22 cellular contexts compared by ENCODE assay signal in genomic region chr2:72925328-72925943, GRCh38. TPM values are rescaled to one million over a fixed set of nuclear protein-coding genes. Genes with fewer than 3 reads are reported as not detected.
DNase-seq lines count a peak whose midpoint lies in the region; ATAC-seq and TF ChIP-seq lines count a peak whose summit lies in the region.
"Had no signal": no experiment of that assay in that cellular context is flagged by ENCODE, and none has a peak within 500 bp of the region (broad histone marks: within the 10 kb centered on the region; RNA-seq: fewer than 3 reads in every experiment).

No MANE protein-coding gene starts in this region.

- DNase-seq in ELF-1 (ENCODE audit: low read depth, low spot score), result peak; percentile 33
- DNase-seq in H9, result peak; percentile 46
- DNase-seq in glutamatergic neuron, result no peak
- DNase-seq in neuronal stem cell (ENCODE audit: low spot score), result no peak
- no peak for DNase-seq in activated CD4-positive, alpha-beta T cell treated with anti-CD3 and anti-CD28 coated beads for 48 hours
- no peak for DNase-seq in activated naive CD8-positive, alpha-beta T cell treated with anti-CD3 and anti-CD28 coated beads for 36 hours
- DNase-seq in sciatic nerve (ENCODE audit: low spot score), result no peak
- DNase-seq in activated T-cell treated with anti-CD3 and anti-CD28 coated beads, Interleukin-2, amount 50 U/mL, for 24 hours, result no peak
- DNase-seq: activated CD4-positive, alpha-beta T cell treated with anti-CD3 and anti-CD28 coated beads for 36 hours; activated naive CD4-positive, alpha-beta T cell treated with Interleukin-2 at 50 U/mL for 16 hours; anterior cingulate cortex; BE2C; EL; HFFc6; left ventricle myocardium inferior; NCI-H1436; NCI-H2171; NCI-H526 treated with DMSO at 0.1 percent for 48 hours; stimulated activated CD4-positive, alpha-beta T cell treated with anti-CD3 and anti-CD28 coated beads, Interleukin-12 subunit alpha, Interleukin-12 subunit beta, amount 100 ng/mL, for 4 hours had no signal

- H3K36me3 ChIP-seq in neuronal stem cell (replicated peaks in 1 of 2; ENCODE audit: control insufficient read depth in 2 of 2, insufficient read depth in 2 of 2, low read length in 2 of 2), result peaks cover 0 to 2% of the 10 kb centered on the region in 2 donors
- H3K36me3 ChIP-seq: BE2C, left ventricle myocardium inferior had no signal

- H3K4ac ChIP-seq in H9 (ENCODE audit: low read depth, low read length) (no peak overlapping the region), neuronal stem cell (ENCODE audit: low read length) (no peak overlapping the region)

- H3K27me3 Mint-ChIP-seq in H9 (ENCODE audit: low read depth), result no peaks in the 10 kb centered on the region
- H3K27me3 Mint-ChIP-seq in glutamatergic neuron (ENCODE audit: unreplicated experiment), result peaks cover 25% of the 10 kb centered on the region
- H3K27me3 Mint-ChIP-seq in activated naive CD8-positive, alpha-beta T cell treated with anti-CD3 and anti-CD28 coated beads for 36 hours, result peaks cover 39% of the 10 kb centered on the region
- peaks cover 49% of the 10 kb centered on the region for H3K27me3 Mint-ChIP-seq in activated T-cell treated with anti-CD3 and anti-CD28 coated beads, Interleukin-2, amount 50 U/mL, for 24 hours

- H3K14ac ChIP-seq in H9 (ENCODE audit: insufficient read depth, low read length) (no peak overlapping the region), neuronal stem cell (ENCODE audit: low read length) (no peak overlapping the region)

- H3K23ac ChIP-seq in H9 (ENCODE audit: insufficient read length, low read depth, low read length) (no peak overlapping the region), neuronal stem cell (ENCODE audit: low read depth, low read length, poor library complexity) (no peak overlapping the region)

- H3K9ac ChIP-seq in H9 (ENCODE audit: extremely low read depth, insufficient read length, low read length) (no peak overlapping the region), neuronal stem cell (ENCODE audit: low read depth, low read length, poor library complexity) (no peak overlapping the region)

- no peak overlapping the region for H4K5ac ChIP-seq in H9 (ENCODE audit: insufficient read length, low read depth, low read length)

- no peak overlapping the region for H3K27ac ChIP-seq in H9 (ENCODE audit: insufficient read length, low read depth, low read length)
- H3K27ac ChIP-seq in neuronal stem cell (replicated peaks; ENCODE audit: low read length), result no peak overlapping the region
- H3K27ac ChIP-seq: left ventricle myocardium inferior had no signal

- no peak for ATAC-seq in sciatic nerve
- ATAC-seq: activated CD4-positive, alpha-beta T cell treated with anti-CD3 and anti-CD28 coated beads for 36 hours had no signal

- H3K9me3 Mint-ChIP-seq in H9 (peaks cover 0 to 2% of the 10 kb centered on the region in 2 experiments; a peak in 2 of 5 replicates), glutamatergic neuron (ENCODE audit: unreplicated experiment) (peaks cover 7% of the 10 kb centered on the region)
- no peaks in the 10 kb centered on the region for H3K9me3 Mint-ChIP-seq in activated naive CD8-positive, alpha-beta T cell treated with anti-CD3 and anti-CD28 coated beads for 36 hours
- H3K9me3 Mint-ChIP-seq in activated T-cell treated with anti-CD3 and anti-CD28 coated beads, Interleukin-2, amount 50 U/mL, for 24 hours, result no peaks in the 10 kb centered on the region
- H3K9me3 Mint-ChIP-seq: HFFc6 had no signal

- H4K91ac ChIP-seq in H9 (ENCODE audit: insufficient read length, low read depth, low read length), result no peak overlapping the region
- H4K91ac ChIP-seq in neuronal stem cell (ENCODE audit: low read depth, low read length, poor library complexity), result no peak overlapping the region

- no peaks in the 10 kb centered on the region for H3K79me2 ChIP-seq in H9 (ENCODE audit: insufficient read depth, low read length)

- no peak overlapping the region for H3T11ph ChIP-seq in H9 (ENCODE audit: low read length)

- H4K8ac ChIP-seq in H9 (replicated peaks; ENCODE audit: insufficient read length, low read depth, low read length), result no peak overlapping the region
- no peak overlapping the region for H4K8ac ChIP-seq in neuronal stem cell (ENCODE audit: low read depth, low read length)

- no peak overlapping the region for H2BK12ac ChIP-seq in H9 (ENCODE audit: insufficient read length, low read depth, low read length)
- no peak overlapping the region for H2BK12ac ChIP-seq in neuronal stem cell (ENCODE audit: low read length)

- TF ChIP-seq CTCF in H9 (conservative IDR thresholded peaks at IDR 0.05), result no peak
- TF ChIP-seq CTCF in glutamatergic neuron (IDR thresholded peaks at IDR 0.05; ENCODE audit: partially characterized antibody, unreplicated experiment), result no peak

- H3K9me3 ChIP-seq in H9 (ENCODE audit: control insufficient read depth, low read depth, low read length), result no peaks in the 10 kb centered on the region
- peaks cover 7% of the 10 kb centered on the region in 2 donors for H3K9me3 ChIP-seq in neuronal stem cell (replicated peaks in 1 of 2; ENCODE audit: control insufficient read depth in 2 of 2, insufficient read depth in 1 of 2, low read depth in 1 of 2, low read length in 2 of 2)
- H3K9me3 ChIP-seq: BE2C, left ventricle myocardium inferior had no signal

- H3K4me1 Mint-ChIP-seq in H9 (peaks cover 16 to 22% of the 10 kb centered on the region in 2 experiments), glutamatergic neuron (ENCODE audit: low read depth, unreplicated experiment) (no peaks in the 10 kb centered on the region)
- peaks cover 10% of the 10 kb centered on the region for H3K4me1 Mint-ChIP-seq in activated naive CD8-positive, alpha-beta T cell treated with anti-CD3 and anti-CD28 coated beads for 36 hours
- peaks cover 7% of the 10 kb centered on the region for H3K4me1 Mint-ChIP-seq in activated T-cell treated with anti-CD3 and anti-CD28 coated beads, Interleukin-2, amount 50 U/mL, for 24 hours (ENCODE audit: low read depth)

- H3K4me1 ChIP-seq in H9 (ENCODE audit: insufficient read depth, low read length) (no peaks in the 10 kb centered on the region), neuronal stem cell (ENCODE audit: control insufficient read depth in 2 of 2, insufficient read depth in 1 of 2, low read depth in 1 of 2, low read length in 2 of 2) (peaks cover 5 to 17% of the 10 kb centered on the region in 2 donors)
- H3K4me1 ChIP-seq: BE2C had no signal

- no peak overlapping the region for H3K56ac ChIP-seq in H9 (ENCODE audit: insufficient read length, low read depth, low read length)

- H3K4me3 Mint-ChIP-seq in H9 (peak overlapping the region; percentile 3 to 74; a peak in 3 of 5 replicates), glutamatergic neuron (ENCODE audit: unreplicated experiment) (peak overlapping the region; percentile 46)
- H3K4me3 Mint-ChIP-seq in activated naive CD8-positive, alpha-beta T cell treated with anti-CD3 and anti-CD28 coated beads for 36 hours, result no peak overlapping the region
- H3K4me3 Mint-ChIP-seq in activated T-cell treated with anti-CD3 and anti-CD28 coated beads, Interleukin-2, amount 50 U/mL, for 24 hours, result no peak overlapping the region
- H3K4me3 Mint-ChIP-seq: activated CD4-positive, alpha-beta T cell treated with anti-CD3 and anti-CD28 coated beads for 36 hours; HFFc6 had no signal

- no peak overlapping the region for H3K18ac ChIP-seq in H9 (ENCODE audit: insufficient read length, low read depth, low read length)
- peak overlapping the region; percentile 23 for H3K18ac ChIP-seq in neuronal stem cell (ENCODE audit: low read length)

- H3K79me1 ChIP-seq in H9 (ENCODE audit: insufficient read depth, low read depth, low read length, poor library complexity, severe bottlenecking), result no peaks in the 10 kb centered on the region
- peaks cover 7% of the 10 kb centered on the region for H3K79me1 ChIP-seq in neuronal stem cell (ENCODE audit: low read depth, low read length)

- H2BK120ac ChIP-seq in H9 (ENCODE audit: low read depth, low read length, poor library complexity, severe bottlenecking) (no peak overlapping the region), neuronal stem cell (ENCODE audit: low read depth, low read length) (no peak overlapping the region)

- H3K23me2 ChIP-seq in H9 (ENCODE audit: insufficient read length, low read depth, low read length, poor library complexity, severe bottlenecking), result peaks cover 16% of the 10 kb centered on the region

- H2BK15ac ChIP-seq in H9 (ENCODE audit: low read depth, low read length), result no peak overlapping the region
- no peak overlapping the region for H2BK15ac ChIP-seq in neuronal stem cell (ENCODE audit: low read length)

- H2BK20ac ChIP-seq in H9 (ENCODE audit: low read depth, low read length, poor library complexity, severe bottlenecking), result no peak overlapping the region

- H2AFZ ChIP-seq in H9 (ENCODE audit: low read length), result no peak overlapping the region
- H2AFZ ChIP-seq in neuronal stem cell (ENCODE audit: low read length), result peak overlapping the region; percentile 41

- H3K4me2 ChIP-seq in H9 (ENCODE audit: insufficient read depth, insufficient read length, low read length) (peak overlapping the region; percentile 51), neuronal stem cell (ENCODE audit: insufficient read depth, low read length, poor library complexity, severe bottlenecking) (peak overlapping the region; percentile 34)

- H3K27ac Mint-ChIP-seq in H9 (no peak overlapping the region; a peak in 1 of 7 replicates), glutamatergic neuron (ENCODE audit: unreplicated experiment) (no peak overlapping the region)
- H3K27ac Mint-ChIP-seq in activated naive CD8-positive, alpha-beta T cell treated with anti-CD3 and anti-CD28 coated beads for 36 hours, result no peak overlapping the region
- H3K27ac Mint-ChIP-seq in activated T-cell treated with anti-CD3 and anti-CD28 coated beads, Interleukin-2, amount 50 U/mL, for 24 hours, result no peak overlapping the region
- H3K27ac Mint-ChIP-seq: activated CD4-positive, alpha-beta T cell treated with anti-CD3 and anti-CD28 coated beads for 36 hours; HFFc6 had no signal

- H3K36me3 Mint-ChIP-seq in H9 (ENCODE audit: insufficient read depth in 1 of 3, low read depth in 3 of 3) (peaks cover 0 to 7% (median 5%) of the 10 kb centered on the region in 3 experiments; a peak in 3 of 7 replicates), glutamatergic neuron (ENCODE audit: unreplicated experiment) (no peaks in the 10 kb centered on the region)
- no peaks in the 10 kb centered on the region for H3K36me3 Mint-ChIP-seq in activated naive CD8-positive, alpha-beta T cell treated with anti-CD3 and anti-CD28 coated beads for 36 hours
- no peaks in the 10 kb centered on the region for H3K36me3 Mint-ChIP-seq in activated T-cell treated with anti-CD3 and anti-CD28 coated beads, Interleukin-2, amount 50 U/mL, for 24 hours (ENCODE audit: low read depth)

- H2AK5ac ChIP-seq in H9 (ENCODE audit: insufficient read length, low read length) (no peak overlapping the region), neuronal stem cell (ENCODE audit: low read depth, low read length) (peak overlapping the region; percentile 5)

- H3K27me3 ChIP-seq in H9 (ENCODE audit: insufficient read depth, low read length) (peaks cover 83% of the 10 kb centered on the region), neuronal stem cell (ENCODE audit: control insufficient read depth in 3 of 3, insufficient read depth in 3 of 3, low read depth in 1 of 3, low read length in 3 of 3) (peaks cover 26 to 100% (median 84%) of the 10 kb centered on the region in 3 experiments)

- H4K20me1 ChIP-seq in H9 (ENCODE audit: control insufficient read depth, insufficient read depth, insufficient read length), result no peaks in the 10 kb centered on the region

- no peak overlapping the region for H2BK5ac ChIP-seq in H9 (ENCODE audit: insufficient read length, low read length)
- H2BK5ac ChIP-seq in neuronal stem cell (ENCODE audit: low read length), result no peak overlapping the region

- WGBS in H9 (ENCODE audit: extremely low coverage, insufficient read length, low lambda C conversion rate), result no CpG with 5 or more reads among the region's 26 CpGs
- WGBS in neuronal stem cell (ENCODE audit: extremely low coverage in 2 of 2, insufficient read length in 2 of 2, insufficient replicate concordance in 1 of 2), 2 donors, result no CpG with 5 or more reads among the region's 26 CpGs

- no peak overlapping the region for H3K4me3 ChIP-seq in neuronal stem cell (ENCODE audit: low read length in 2 of 2)

- intact Hi-C loops in sciatic nerve (cut with DNase I), result no loop called here

RNA-seq across cellular contexts. Expression of gene EMX1, which starts 8.1 kb away (rescaled TPM):
- 0.64 and 0.72 TPM in 2 replicates for total RNA-seq in H9 (2021)
- total RNA-seq in glutamatergic neuron (ENCODE audit: unreplicated experiment), result 0.54 TPM
- polyA plus RNA-seq in neuronal stem cell (2013, experiment 1 of 2), result 29.5 TPM
- polyA plus RNA-seq in neuronal stem cell (2013, experiment 2 of 2), result 28.8 TPM
- not detected for total RNA-seq in activated naive CD8-positive, alpha-beta T cell treated with anti-CD3 and anti-CD28 coated beads for 36 hours
- total RNA-seq in sciatic nerve, result not detected
- total RNA-seq: activated CD4-positive, alpha-beta T cell treated with anti-CD3 and anti-CD28 coated beads for 36 hours; esophagus mucosa; HFFc6; left ventricle myocardium inferior; MCF 10A; subcutaneous adipose tissue had no signal

RNA-seq across cellular contexts. Expression of gene SPR, which starts 38.2 kb away (rescaled TPM):
- total RNA-seq in H9 (2021) (7.3 and 7.6 TPM in 2 replicates), glutamatergic neuron (ENCODE audit: unreplicated experiment) (1.7 TPM), sciatic nerve (14.4 TPM)
- polyA plus RNA-seq in neuronal stem cell (2013, experiment 1 of 2), result 3.7 TPM
- 4.0 TPM for polyA plus RNA-seq in neuronal stem cell (2013, experiment 2 of 2)
- total RNA-seq in activated naive CD8-positive, alpha-beta T cell treated with anti-CD3 and anti-CD28 coated beads for 36 hours, result 10 to 100 TPM; 13.9 TPM

Comparison
In these comparisons a context has a peak if more than half of its experiments do, and no peak if none do; other contexts are left out.
1. DNase-seq: peak in ELF-1 (single experiment) and H9 (single experiment); none in glutamatergic neuron (single experiment), neuronal stem cell (single experiment), activated CD4-positive, alpha-beta T cell treated with anti-CD3 and anti-CD28 coated beads for 48 hours (single experiment), activated naive CD8-positive, alpha-beta T cell treated with anti-CD3 and anti-CD28 coated beads for 36 hours (single experiment), sciatic nerve (single experiment) and activated T-cell treated with anti-CD3 and anti-CD28 coated beads, Interleukin-2, amount 50 U/mL, for 24 hours (single experiment).
2. H3K4me3 Mint-ChIP-seq: peak in H9 (2 of 2) and glutamatergic neuron (single experiment); none in activated naive CD8-positive, alpha-beta T cell treated with anti-CD3 and anti-CD28 coated beads for 36 hours (single experiment) and activated T-cell treated with anti-CD3 and anti-CD28 coated beads, Interleukin-2, amount 50 U/mL, for 24 hours (single experiment).